1 cellular context compared by ENCODE assay signal in genomic region chr1:29119365-29119929, GRCh38.
TF ChIP-seq lines count a peak whose summit lies in the region.

No MANE protein-coding gene starts in this region.

TF ChIP-seq in WTC11, 78 proteins besides CTCF, POLR2A, EP300 and RAD21 (continued from another document):
- TF ChIP-seq ZNF121 (CRISPR knock-in tag; IDR thresholded peaks at IDR 0.05) = no peak
- no peak for TF ChIP-seq PREB (CRISPR knock-in tag; IDR thresholded peaks at IDR 0.05; ENCODE audit: borderline replicate concordance)
- no peak for TF ChIP-seq TEAD4 (CRISPR knock-in tag; IDR thresholded peaks at IDR 0.05)
- TF ChIP-seq ATF3 (CRISPR knock-in tag; conservative IDR thresholded peaks at IDR 0.05) = no peak
- no peak for TF ChIP-seq JAZF1 (CRISPR knock-in tag; IDR thresholded peaks at IDR 0.05)
